In the genomic region with DNA sequence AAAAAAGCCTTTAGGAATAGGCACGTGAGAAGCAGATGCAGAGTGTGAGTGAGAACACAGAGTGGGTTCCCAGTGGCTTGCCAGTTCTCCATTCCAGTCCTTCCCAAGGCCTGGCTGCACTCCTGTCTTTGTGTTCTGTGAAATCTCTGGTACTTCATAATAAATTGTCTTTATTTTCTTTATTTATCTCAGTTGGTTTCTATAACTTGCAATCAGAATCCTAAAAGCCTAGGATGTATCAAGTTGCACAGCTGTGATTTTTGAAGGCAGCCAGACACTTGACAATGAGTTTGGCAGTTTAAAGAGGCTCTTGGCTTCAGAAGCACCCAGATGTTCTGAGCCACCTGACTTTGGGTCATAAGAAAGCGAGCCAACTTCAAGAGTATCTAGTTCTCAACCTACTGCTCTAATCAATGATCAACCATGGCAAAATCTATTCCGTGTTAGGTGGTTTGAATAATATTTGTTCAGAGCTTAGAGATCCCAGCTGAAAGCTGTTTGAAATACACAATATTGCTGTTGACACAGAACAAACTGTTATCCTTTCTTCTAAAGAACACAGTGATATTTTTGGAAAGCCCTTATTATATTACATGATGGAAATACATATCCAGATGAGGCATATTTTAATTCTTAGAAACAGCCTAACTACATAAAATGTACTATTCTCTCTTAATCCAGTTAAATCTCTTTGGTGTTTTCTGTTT, we compare ENCODE assay signal across 15 cellular contexts.
DNase-seq lines count a peak whose midpoint lies in the region; TF ChIP-seq lines count a peak whose summit lies in the region.
"Had no signal": no experiment of that assay in that cellular context is flagged by ENCODE, and none has a peak within 500 bp of the region (broad histone marks: within the 10 kb centered on the region; RNA-seq: fewer than 3 reads in every experiment).

No MANE protein-coding gene starts in this region.

- H4K20me1 ChIP-seq in SK-N-SH (ENCODE audit: insufficient read depth) = no peaks in the 10 kb centered on the region

- TF ChIP-seq POLR2A in sigmoid colon (IDR thresholded peaks at IDR 0.05) = no peak

- TF ChIP-seq CTCF in fibroblast of villous mesenchyme (IDR thresholded peaks at IDR 0.05; ENCODE audit: insufficient read depth, low read depth, low read length) = no peak
- no peak for TF ChIP-seq CTCF in sigmoid colon (IDR thresholded peaks at IDR 0.05)
- no peak for TF ChIP-seq CTCF in SK-N-SH (IDR thresholded peaks at IDR 0.05)

- H3K4me1 ChIP-seq in sigmoid colon (peaks cover 0 to 18% (median 15%) of the 10 kb centered on the region in 4 donors), SK-N-SH (ENCODE audit: control insufficient read depth in 1 of 2, insufficient read depth in 2 of 2, low read depth in 1 of 2, low read length in 1 of 2) (no peaks in the 10 kb centered on the region; a peak in 1 of 4 replicates)
- H3K4me1 ChIP-seq: left lung had no signal

- 36 to 46% methylated on average over 3 of the region's 3 CpGs for WGBS in sigmoid colon, 2 donors
- WGBS in SK-N-SH (ENCODE audit: low lambda C conversion rate) = 64% methylated on average over 3 of the region's 3 CpGs

- H3K79me2 ChIP-seq in SK-N-SH (ENCODE audit: insufficient read depth) = no peaks in the 10 kb centered on the region

- TF ChIP-seq RAD21 in SK-N-SH (IDR thresholded peaks at IDR 0.05; ENCODE audit: low read length) = no peak

- TF ChIP-seq EP300 in sigmoid colon (IDR thresholded peaks at IDR 0.05) (no peak), SK-N-SH (IDR thresholded peaks at IDR 0.05; ENCODE audit: borderline replicate concordance in 1 of 2, low read depth in 1 of 2, low read length in 1 of 2) (no peak)

- CTCF ChIA-PET in SK-N-SH (lab: Yijun Ruan, JAX) = no interaction called here

- H3K4me3 ChIP-seq in fibroblast of villous mesenchyme (ENCODE audit: low read depth, low read length) = no peak overlapping the region
- H3K4me3 ChIP-seq in sigmoid colon = no peak overlapping the region
- no peak overlapping the region for H3K4me3 ChIP-seq in SK-N-SH (ENCODE audit: low read depth in 2 of 2, low read length in 1 of 2)
- H3K4me3 ChIP-seq: left lung, transverse colon had no signal

- H3K27ac ChIP-seq in sigmoid colon (peak overlapping the region in 3 of 4 donors; percentile 17 to 54 (median 30)), SK-N-SH (ENCODE audit: low read depth in 2 of 2, low read length in 1 of 2) (no peak overlapping the region; a peak in 1 of 4 replicates)
- H3K27ac ChIP-seq: C4-2B, left lung had no signal

- no peaks in the 10 kb centered on the region for H3F3A ChIP-seq in SK-N-SH (replicated peaks; ENCODE audit: insufficient read depth)

- DNase-seq in NCI-H128 (lab: John Stamatoyannopoulos, UW; ENCODE audit: unreplicated experiment) = peak; percentile 39
- peak; percentile 45 for DNase-seq in NCI-H524 treated with DMSO at 0.1 percent for 48 hours (lab: John Stamatoyannopoulos, UW)
- DNase-seq in fibroblast of villous mesenchyme (ENCODE audit: low read depth) = peak; percentile 24
- DNase-seq in sigmoid colon = peak; percentile 69
- DNase-seq in activated naive CD4-positive, alpha-beta T cell treated with anti-CD3 and anti-CD28 coated beads, Interleukin-2, amount 50 U/mL, for 16 hours = no peak
- no peak for DNase-seq in SK-N-SH
- no peak for DNase-seq in NCI-H1105 treated with DMSO at 0.1 percent for 48 hours (lab: John Stamatoyannopoulos, UW)
- DNase-seq: activated CD4-positive, alpha-beta T cell treated with anti-CD3 and anti-CD28 coated beads for 1 hour; central memory CD4-positive, alpha-beta T cell; left lung; naive B cell; NCI-H226; stimulated activated CD4-positive, alpha-beta T cell treated with anti-CD3 and anti-CD28 coated beads, Interleukin-2, amount 100 ng/mL, for 24 hours; transverse colon had no signal

- H3K36me3 ChIP-seq in sigmoid colon (no peaks in the 10 kb centered on the region), SK-N-SH (replicated peaks in 1 of 2; ENCODE audit: control insufficient read depth in 1 of 2, insufficient read depth in 2 of 2, low read length in 1 of 2) (no peaks in the 10 kb centered on the region)
- H3K36me3 ChIP-seq: left lung, transverse colon had no signal

- H3K9me3 ChIP-seq in sigmoid colon (no peaks in the 10 kb centered on the region), SK-N-SH (no peaks in the 10 kb centered on the region)
- H3K9me3 ChIP-seq: transverse colon had no signal

- no peaks in the 10 kb centered on the region for H3K9me2 ChIP-seq in SK-N-SH

- H3K9ac ChIP-seq in SK-N-SH = no peak overlapping the region

- H2AFZ ChIP-seq in SK-N-SH (ENCODE audit: low read depth) = no peak overlapping the region

- POLR2A ChIA-PET in SK-N-SH (lab: Yijun Ruan, JAX) = no interaction called here

- intact Hi-C loops in sigmoid colon (cut with DNase I) = no loop called here

- H3K27me3 ChIP-seq in sigmoid colon (no peaks in the 10 kb centered on the region), SK-N-SH (ENCODE audit: insufficient read depth) (no peaks in the 10 kb centered on the region)
- H3K27me3 ChIP-seq: left lung, transverse colon had no signal

- no peak overlapping the region for H3K4me2 ChIP-seq in SK-N-SH

TF ChIP-seq in SK-N-SH, 30 proteins besides CTCF, POLR2A, EP300 and RAD21 (continues in another document):
- TF ChIP-seq RFX5 (IDR thresholded peaks at IDR 0.05; ENCODE audit: low read length) (no peak), FOXJ3 (CRISPR knock-in tag; IDR thresholded peaks at IDR 0.05) (no peak), SIN3A (IDR thresholded peaks at IDR 0.05; ENCODE audit: borderline replicate concordance, low read depth, low read length) (no peak), NRF1 (IDR thresholded peaks at IDR 0.05; ENCODE audit: low read depth, low read length) (no peak), GATA2 (CRISPR knock-in tag; IDR thresholded peaks at IDR 0.05) (no peak), POLR2AphosphoS5 (IDR thresholded peaks at IDR 0.05; ENCODE audit: low read depth, low read length) (no peak), ZBTB33 (IDR thresholded peaks at IDR 0.05; ENCODE audit: borderline replicate concordance, low read depth) (no peak), RXRA (IDR thresholded peaks at IDR 0.05; ENCODE audit: borderline replicate concordance, low read depth) (no peak), MEF2A (IDR thresholded peaks at IDR 0.05; ENCODE audit: borderline replicate concordance, low read depth) (no peak)
- TF ChIP-seq, protein P1, sequence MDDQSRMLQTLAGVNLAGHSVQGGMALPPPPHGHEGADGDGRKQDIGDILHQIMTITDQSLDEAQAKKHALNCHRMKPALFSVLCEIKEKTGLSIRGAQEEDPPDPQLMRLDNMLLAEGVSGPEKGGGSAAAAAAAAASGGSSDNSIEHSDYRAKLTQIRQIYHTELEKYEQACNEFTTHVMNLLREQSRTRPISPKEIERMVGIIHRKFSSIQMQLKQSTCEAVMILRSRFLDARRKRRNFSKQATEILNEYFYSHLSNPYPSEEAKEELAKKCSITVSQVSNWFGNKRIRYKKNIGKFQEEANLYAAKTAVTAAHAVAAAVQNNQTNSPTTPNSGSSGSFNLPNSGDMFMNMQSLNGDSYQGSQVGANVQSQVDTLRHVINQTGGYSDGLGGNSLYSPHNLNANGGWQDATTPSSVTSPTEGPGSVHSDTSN (IDR thresholded peaks at IDR 0.05) = no peak
- TF ChIP-seq, protein P2, sequence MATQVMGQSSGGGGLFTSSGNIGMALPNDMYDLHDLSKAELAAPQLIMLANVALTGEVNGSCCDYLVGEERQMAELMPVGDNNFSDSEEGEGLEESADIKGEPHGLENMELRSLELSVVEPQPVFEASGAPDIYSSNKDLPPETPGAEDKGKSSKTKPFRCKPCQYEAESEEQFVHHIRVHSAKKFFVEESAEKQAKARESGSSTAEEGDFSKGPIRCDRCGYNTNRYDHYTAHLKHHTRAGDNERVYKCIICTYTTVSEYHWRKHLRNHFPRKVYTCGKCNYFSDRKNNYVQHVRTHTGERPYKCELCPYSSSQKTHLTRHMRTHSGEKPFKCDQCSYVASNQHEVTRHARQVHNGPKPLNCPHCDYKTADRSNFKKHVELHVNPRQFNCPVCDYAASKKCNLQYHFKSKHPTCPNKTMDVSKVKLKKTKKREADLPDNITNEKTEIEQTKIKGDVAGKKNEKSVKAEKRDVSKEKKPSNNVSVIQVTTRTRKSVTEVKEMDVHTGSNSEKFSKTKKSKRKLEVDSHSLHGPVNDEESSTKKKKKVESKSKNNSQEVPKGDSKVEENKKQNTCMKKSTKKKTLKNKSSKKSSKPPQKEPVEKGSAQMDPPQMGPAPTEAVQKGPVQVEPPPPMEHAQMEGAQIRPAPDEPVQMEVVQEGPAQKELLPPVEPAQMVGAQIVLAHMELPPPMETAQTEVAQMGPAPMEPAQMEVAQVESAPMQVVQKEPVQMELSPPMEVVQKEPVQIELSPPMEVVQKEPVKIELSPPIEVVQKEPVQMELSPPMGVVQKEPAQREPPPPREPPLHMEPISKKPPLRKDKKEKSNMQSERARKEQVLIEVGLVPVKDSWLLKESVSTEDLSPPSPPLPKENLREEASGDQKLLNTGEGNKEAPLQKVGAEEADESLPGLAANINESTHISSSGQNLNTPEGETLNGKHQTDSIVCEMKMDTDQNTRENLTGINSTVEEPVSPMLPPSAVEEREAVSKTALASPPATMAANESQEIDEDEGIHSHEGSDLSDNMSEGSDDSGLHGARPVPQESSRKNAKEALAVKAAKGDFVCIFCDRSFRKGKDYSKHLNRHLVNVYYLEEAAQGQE (IDR thresholded peaks at IDR 0.05; ENCODE audit: low read depth, low read length) = no peak

Comparison
In these comparisons a context has a peak if more than half of its experiments do, and no peak if none do; other contexts are left out.
1. DNase-seq: peak in NCI-H128 (single experiment), NCI-H524 treated with DMSO at 0.1 percent for 48 hours (single experiment), fibroblast of villous mesenchyme (single experiment) and sigmoid colon (single experiment); none in activated naive CD4-positive, alpha-beta T cell treated with anti-CD3 and anti-CD28 coated beads, Interleukin-2, amount 50 U/mL, for 16 hours (single experiment), SK-N-SH (single experiment) and NCI-H1105 treated with DMSO at 0.1 percent for 48 hours (single experiment).
2. H3K27ac ChIP-seq: peak in sigmoid colon (3 of 4); none in SK-N-SH (0 of 2).